In genomic region chr21:45412491-45412890, GRCh38 we compare ENCODE assay signal across 17 cellular contexts. TPM values are rescaled to one million over a fixed set of nuclear protein-coding genes. Genes with fewer than 3 reads are reported as not detected.
DNase-seq lines count a peak whose midpoint lies in the region; ATAC-seq, FAIRE-seq and TF ChIP-seq lines count a peak whose summit lies in the region.
"Had no signal": no experiment of that assay in that cellular context is flagged by ENCODE, and none has a peak within 500 bp of the region (broad histone marks: within the 10 kb centered on the region; RNA-seq: fewer than 3 reads in every experiment).

No MANE protein-coding gene starts in this region.

- H3K4me3 ChIP-seq in GM23338 (no peak overlapping the region), ascending aorta (no peak overlapping the region), HepG2 (replicated peaks in 1 of 3; ENCODE audit: insufficient read depth in 1 of 3, low read depth in 2 of 3, low read length in 3 of 3) (no peak overlapping the region), spleen (no peak overlapping the region)

- ATAC-seq in GM23338 (no peak), HepG2 (no peak)
- ATAC-seq in stimulated activated naive B cell treated with anti-CD40 and anti-IgM and Interleukin-4, amounts not matched to agents 10 μg/mL and 1 μg/mL and 100 μg/mL, for 72 hours (replicated peaks) = no peak

- H3K27ac ChIP-seq in GM23338 (ENCODE audit: low read depth) = peak overlapping the region; percentile 66; the same call in 1 of the 2 replicates
- H3K27ac ChIP-seq in ascending aorta = peak overlapping the region; percentile 49 to 50
- no peak overlapping the region for H3K27ac ChIP-seq in HepG2 (ENCODE audit: extremely low read length, insufficient read depth, low read length)
- peak overlapping the region in 6 of 8 donors; percentile 15 to 83 (median 78) for H3K27ac ChIP-seq in spleen
- H3K27ac ChIP-seq: C4-2B, KMS-11 had no signal

- peaks cover 23% of the 10 kb centered on the region for H3K27me3 Mint-ChIP-seq in GM23338 (ENCODE audit: insufficient read depth, low read depth, poor library complexity)
- H3K27me3 Mint-ChIP-seq in stimulated activated naive B cell treated with anti-CD40 and anti-IgM and Interleukin-4, amounts not matched to agents 10 μg/mL and 1 μg/mL and 100 μg/mL, for 72 hours = peaks cover 25 to 73% of the 10 kb centered on the region in 2 donors
- peaks cover 25% of the 10 kb centered on the region for H3K27me3 Mint-ChIP-seq in activated T-cell treated with anti-CD3 and anti-CD28 coated beads, Interleukin-2, amount 50 U/mL, for 24 hours

- no peak for TF ChIP-seq CTCF in GM23338 (conservative IDR thresholded peaks at IDR 0.05; ENCODE audit: low read depth in 2 of 2)
- TF ChIP-seq CTCF in ascending aorta (IDR thresholded peaks at IDR 0.05) = no peak
- TF ChIP-seq CTCF in HepG2 (CRISPR knock-in tag; IDR thresholded peaks at IDR 0.05) = no peak
- TF ChIP-seq CTCF in spleen (IDR thresholded peaks at IDR 0.05 in 8 of 11, conservative IDR thresholded peaks at IDR 0.05 in 3 of 11) = no peak

- peak overlapping the region; percentile 13; the same call in 1 of the 2 replicates for H3K27ac Mint-ChIP-seq in GM23338
- no peak overlapping the region for H3K27ac Mint-ChIP-seq in stimulated activated naive B cell treated with anti-CD40 and anti-IgM and Interleukin-4, amounts not matched to agents 10 μg/mL and 1 μg/mL and 100 μg/mL, for 72 hours
- H3K27ac Mint-ChIP-seq in activated T-cell treated with anti-CD3 and anti-CD28 coated beads, Interleukin-2, amount 50 U/mL, for 24 hours = no peak overlapping the region

- POLR2A ChIA-PET in HepG2 (lab: Yijun Ruan, JAX) = interaction anchor here (8.9 kb wide), 1 partner anchor 11 kb away, joined by 210 read pairs; no protein-coding TSS in a partner anchor

- no TSS peak for BruUV-seq in HepG2 (replicated peaks; lab: Mats Ljungman, UMichigan)

- H3K4me1 ChIP-seq in GM23338 (ENCODE audit: insufficient read depth) (peaks cover 75% of the 10 kb centered on the region), ascending aorta (peaks cover 4 to 31% of the 10 kb centered on the region in 2 donors), HepG2 (ENCODE audit: insufficient read depth, low read length) (peaks cover 75% of the 10 kb centered on the region), spleen (peaks cover 0 to 50% (median 17%) of the 10 kb centered on the region in 6 donors)

- peaks cover 74% of the 10 kb centered on the region for H4K20me1 ChIP-seq in GM23338 (replicated peaks; ENCODE audit: insufficient read depth)
- H4K20me1 ChIP-seq in HepG2 (ENCODE audit: insufficient read depth, low read length) = peaks cover 41% of the 10 kb centered on the region

- peaks cover 14% of the 10 kb centered on the region for H3F3A ChIP-seq in GM23338 (replicated peaks; ENCODE audit: low read depth)

- WGBS in HepG2 (ENCODE audit: low lambda C conversion rate) = 98% methylated on average over 4 of the region's 7 CpGs
- WGBS in spleen, 5 donors = 81 to 87% (median 82%) methylated on average over 7 of the region's 7 CpGs

- H3K4me3 Mint-ChIP-seq in GM23338 = no peak overlapping the region
- no peak overlapping the region for H3K4me3 Mint-ChIP-seq in stimulated activated naive B cell treated with anti-CD40 and anti-IgM and Interleukin-4, amounts not matched to agents 10 μg/mL and 1 μg/mL and 100 μg/mL, for 72 hours
- H3K4me3 Mint-ChIP-seq in activated T-cell treated with anti-CD3 and anti-CD28 coated beads, Interleukin-2, amount 50 U/mL, for 24 hours = no peak overlapping the region

- H3K27me3 ChIP-seq in GM23338 (ENCODE audit: insufficient read depth) (no peaks in the 10 kb centered on the region), ascending aorta (no peaks in the 10 kb centered on the region), HepG2 (ENCODE audit: control insufficient read depth in 1 of 2, insufficient read depth in 2 of 2, low read length in 2 of 2) (no peaks in the 10 kb centered on the region), spleen (replicated peaks in 1 of 7) (peaks cover 0 to 29% (median 5%) of the 10 kb centered on the region in 7 donors)

- H3K79me2 ChIP-seq in GM23338 (replicated peaks; ENCODE audit: insufficient read depth) (peaks cover 99% of the 10 kb centered on the region), HepG2 (ENCODE audit: insufficient read depth, low read length) (peaks cover 93% of the 10 kb centered on the region)

- H3K36me3 Mint-ChIP-seq in GM23338 (ENCODE audit: low read depth) = peaks cover 16% of the 10 kb centered on the region
- no peaks in the 10 kb centered on the region for H3K36me3 Mint-ChIP-seq in stimulated activated naive B cell treated with anti-CD40 and anti-IgM and Interleukin-4, amounts not matched to agents 10 μg/mL and 1 μg/mL and 100 μg/mL, for 72 hours
- no peaks in the 10 kb centered on the region for H3K36me3 Mint-ChIP-seq in activated T-cell treated with anti-CD3 and anti-CD28 coated beads, Interleukin-2, amount 50 U/mL, for 24 hours (ENCODE audit: low read depth)

- H3K9me3 Mint-ChIP-seq in GM23338 = no peaks in the 10 kb centered on the region
- H3K9me3 Mint-ChIP-seq in stimulated activated naive B cell treated with anti-CD40 and anti-IgM and Interleukin-4, amounts not matched to agents 10 μg/mL and 1 μg/mL and 100 μg/mL, for 72 hours = no peaks in the 10 kb centered on the region
- no peaks in the 10 kb centered on the region for H3K9me3 Mint-ChIP-seq in activated T-cell treated with anti-CD3 and anti-CD28 coated beads, Interleukin-2, amount 50 U/mL, for 24 hours

- H3K9me2 ChIP-seq in GM23338 (ENCODE audit: insufficient read depth) = no peaks in the 10 kb centered on the region
- H3K9me2 ChIP-seq: SK-N-SH had no signal

- no peak for FAIRE-seq in HepG2 (lab: Jason Lieb, UNC)
- FAIRE-seq: GM19239 had no signal

- TF ChIP-seq EP300 in HepG2 (IDR thresholded peaks at IDR 0.05; ENCODE audit: low read depth in 2 of 2, low read length in 2 of 2) = no peak
- TF ChIP-seq EP300 in HepG2 (CRISPR knock-in tag; IDR thresholded peaks at IDR 0.05; ENCODE audit: borderline replicate concordance) = no peak

- no peak for TF ChIP-seq POLR2A in HepG2 (IDR thresholded peaks at IDR 0.05; ENCODE audit: insufficient read depth in 1 of 2, low read depth in 2 of 2, low read length in 2 of 2)
- TF ChIP-seq POLR2A in spleen (IDR thresholded peaks at IDR 0.05) = no peak

- TF ChIP-seq RAD21 in HepG2 (CRISPR knock-in tag; IDR thresholded peaks at IDR 0.05) = no peak

- peaks cover 89% of the 10 kb centered on the region for H3K4me1 Mint-ChIP-seq in GM23338
- H3K4me1 Mint-ChIP-seq in stimulated activated naive B cell treated with anti-CD40 and anti-IgM and Interleukin-4, amounts not matched to agents 10 μg/mL and 1 μg/mL and 100 μg/mL, for 72 hours = no peaks in the 10 kb centered on the region
- H3K4me1 Mint-ChIP-seq in activated T-cell treated with anti-CD3 and anti-CD28 coated beads, Interleukin-2, amount 50 U/mL, for 24 hours (ENCODE audit: low read depth) = no peaks in the 10 kb centered on the region

- H3K36me3 ChIP-seq in GM23338 (ENCODE audit: insufficient read depth) = no peaks in the 10 kb centered on the region; the same call in 1 of the 2 replicates
- H3K36me3 ChIP-seq in ascending aorta = no peaks in the 10 kb centered on the region
- peaks cover 1 to 13% of the 10 kb centered on the region in 2 experiments; a peak in 3 of 5 replicates for H3K36me3 ChIP-seq in HepG2 (replicated peaks in 1 of 2; ENCODE audit: control insufficient read depth in 1 of 2, insufficient read depth in 2 of 2, low read length in 2 of 2)
- H3K36me3 ChIP-seq in spleen = no peaks in the 10 kb centered on the region

- peak overlapping the region; percentile 32; the same call in 1 of the 2 replicates for H3K4me2 ChIP-seq in GM23338
- H3K4me2 ChIP-seq in HepG2 (ENCODE audit: low read depth, low read length) = no peak overlapping the region
- H3K4me2 ChIP-seq: KMS-11, SK-N-SH had no signal

- H2AFZ ChIP-seq in GM23338 = no peak overlapping the region
- no peak overlapping the region for H2AFZ ChIP-seq in HepG2 (ENCODE audit: low read length)

- in situ Hi-C loops in HepG2 (cut with HindIII; ENCODE audit: extremely low pct_ligation_motif_present, low pct_unique_long_range_greater_than_20kb) = no loop called here

- intact Hi-C loops in ascending aorta (cut with DNase I) (no loop called here), HepG2 (cut with micrococcal nuclease; ENCODE audit: unreplicated experiment) (no loop called here), spleen (cut with DNase I; ENCODE audit: low total_unique reads) (no loop called here)

- no peak overlapping the region for H3K9ac ChIP-seq in HepG2 (ENCODE audit: insufficient read depth, low read depth, low read length)
- H3K9ac ChIP-seq: KMS-11, SK-N-SH had no signal

- H3K9me3 ChIP-seq in ascending aorta = no peaks in the 10 kb centered on the region
- no peaks in the 10 kb centered on the region for H3K9me3 ChIP-seq in HepG2 (ENCODE audit: low read length)
- H3K9me3 ChIP-seq in spleen = no peaks in the 10 kb centered on the region
- H3K9me3 ChIP-seq: SK-N-SH had no signal

- CTCF ChIA-PET in HepG2 (lab: Yijun Ruan, JAX; ENCODE audit: low intra/inter-chr PET ratio, low total read pairs) = no interaction called here

- DNase-seq in GM23338 (ENCODE audit: low spot score) (no peak), ascending aorta (ENCODE audit: low spot score in 2 of 2) (no peak), HepG2 (ENCODE audit: low spot score) (no peak), spleen (peak; percentile 54), NCI-H1048 (lab: John Stamatoyannopoulos, UW) (no peak)
- no peak for DNase-seq in stimulated activated naive B cell treated with anti-CD40 and anti-IgM and Interleukin-4, amounts not matched to agents 10 μg/mL and 1 μg/mL and 100 μg/mL, for 72 hours
- DNase-seq in activated T-cell treated with anti-CD3 and anti-CD28 coated beads, Interleukin-2, amount 50 U/mL, for 24 hours = no peak
- DNase-seq: DMS 273 treated with DMSO at 0.1 percent for 48 hours, H7, NCI-H1436 treated with DMSO at 0.1 percent for 48 hours, NCI-H2081, NCI-H510A, SHP77, SK-N-SH had no signal

RNA-seq across cellular contexts. Expression of gene COL18A1, which starts 7.5 kb away (rescaled TPM):
- total RNA-seq in GM23338 (2014; rRNA removed; shearing (Covaris generic)) = 287 and 430 TPM in 2 replicates
- polyA plus RNA-seq in GM23338 (2016; fragmentation: Nextera tagmentation; extraction: Ambion mirVana) = 38.4 and 45.1 TPM in 2 replicates
- total RNA-seq in ascending aorta = 699 TPM
- total RNA-seq in HepG2 (2016; rRNA removed; fragmentation: Illumina TruSeq; extraction: Trizol) = 21.2 and 102 TPM in 2 replicates
- total RNA-seq in HepG2 (2016; cell fraction: cytosol; rRNA removed; fragmentation: Illumina TruSeq; extraction: Trizol; ENCODE audit: low read depth) = 5.5 and 5.6 TPM in 2 replicates
- 18.4 and 106 TPM in 2 replicates for total RNA-seq in HepG2 (2016; cell fraction: insoluble cytoplasmic fraction; rRNA removed; fragmentation: Illumina TruSeq; extraction: Trizol)
- 10.8 and 11.6 TPM in 2 replicates for total RNA-seq in HepG2 (2016; cell fraction: membrane; rRNA removed; fragmentation: Illumina TruSeq; extraction: Trizol)
- 122 and 150 TPM in 2 replicates for total RNA-seq in HepG2 (2016; cell fraction: nucleus; rRNA removed; fragmentation: Illumina TruSeq; extraction: Trizol)
- 79.0 and 128 TPM in 2 replicates for polyA plus RNA-seq in HepG2 (2011; rRNA removed)
- polyA plus RNA-seq in HepG2 (2011; cell fraction: cytosol; rRNA removed) = 51.6 and 89.8 TPM in 2 replicates
- 1,622 and 2,194 TPM in 2 replicates for polyA plus RNA-seq in HepG2 (2011; cell fraction: nucleus; rRNA removed)
- 59.0 and 129 TPM in 2 replicates for polyA plus RNA-seq in HepG2 (2012)
- polyA plus RNA-seq in HepG2 (2016; cell fraction: cytosol; fragmentation: Illumina TruSeq; extraction: Trizol; ENCODE audit: low read depth) = 4.3 and 4.4 TPM in 2 replicates
- polyA plus RNA-seq in HepG2 (2016; cell fraction: insoluble cytoplasmic fraction; fragmentation: Illumina TruSeq; extraction: Trizol; ENCODE audit: low read depth) = 20.7 and 26.9 TPM in 2 replicates
- polyA plus RNA-seq in HepG2 (2016; cell fraction: membrane; fragmentation: Illumina TruSeq; extraction: Trizol; ENCODE audit: low read depth) = 5.0 and 6.2 TPM in 2 replicates
- polyA plus RNA-seq in HepG2 (2016; cell fraction: nucleus; fragmentation: Illumina TruSeq; extraction: Trizol; ENCODE audit: insufficient read depth, low read depth) = 308 and 331 TPM in 2 replicates
- 0.09 and 44.3 TPM in 2 replicates for polyA minus RNA-seq in HepG2 (2011; rRNA and poly(A)+ RNA removed; ENCODE audit: low replicate concordance)
- 36.9 and 37.7 TPM in 2 replicates for polyA minus RNA-seq in HepG2 (2011; cell fraction: cytosol; rRNA and poly(A)+ RNA removed)
- 46.7 and 51.1 TPM in 2 replicates for polyA minus RNA-seq in HepG2 (2011; cell fraction: nucleus; rRNA and poly(A)+ RNA removed)
- 100 to 1,000 TPM in 3 of 7 donors, 10 to 100 TPM in 4; 71.8 to 208 (median 99.6) TPM for total RNA-seq in spleen
- 10 to 100 TPM; 35.0 to 66.9 (median 60.0) TPM for polyA plus RNA-seq in spleen
